8 cellular contexts compared by ENCODE assay signal in the genomic region with DNA sequence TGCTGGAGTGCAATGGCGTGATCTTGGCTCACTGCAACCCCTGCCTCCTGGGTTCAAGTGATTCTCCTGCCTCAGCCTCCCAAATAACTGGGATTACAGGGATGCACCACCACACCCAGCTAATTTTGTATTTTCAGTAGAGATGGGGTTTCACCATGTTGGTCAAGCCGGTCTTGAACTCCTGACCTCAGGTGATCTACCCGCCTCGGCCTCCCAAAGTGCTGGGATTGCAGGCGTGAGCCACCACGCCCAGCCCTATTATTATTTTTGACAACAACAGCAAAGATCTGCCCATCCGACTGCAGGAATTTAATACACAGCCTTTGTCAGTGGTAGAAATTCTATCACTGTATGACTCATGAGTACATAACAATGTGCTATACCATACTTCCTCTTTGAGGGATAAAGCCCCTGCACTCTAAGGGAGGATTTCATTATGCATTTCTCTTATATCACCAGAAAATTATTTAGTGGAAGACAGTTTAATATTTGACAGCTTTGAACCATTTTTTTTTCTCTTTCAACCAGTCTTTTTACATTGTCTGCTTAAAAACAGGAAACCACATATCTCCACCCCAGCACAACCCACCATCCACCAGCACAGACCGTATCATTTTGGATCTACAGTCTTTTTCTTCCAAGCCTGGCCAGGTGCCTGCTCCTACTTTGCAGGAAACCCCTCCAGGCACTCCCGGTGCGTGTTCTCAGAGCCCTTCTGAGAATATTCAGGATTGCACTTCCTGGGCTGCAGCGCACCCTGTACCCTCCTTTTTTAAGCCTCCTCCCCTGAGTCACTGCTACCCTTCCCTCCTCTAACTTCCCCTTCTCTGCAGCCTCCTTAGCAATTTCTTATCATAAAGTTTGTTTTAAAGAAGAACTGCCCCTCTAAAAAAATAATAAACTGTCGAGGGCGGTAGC. TPM values are rescaled to one million over a fixed set of nuclear protein-coding genes. Genes with fewer than 3 reads are reported as not detected.
DNase-seq lines count a peak whose midpoint lies in the region; ATAC-seq and TF ChIP-seq lines count a peak whose summit lies in the region.

No MANE protein-coding gene starts in this region.

- H3K27me3 Mint-ChIP-seq in Caco-2 (ENCODE audit: insufficient read depth, unreplicated experiment), result no peaks in the 10 kb centered on the region

- H3K36me3 Mint-ChIP-seq in Caco-2 (ENCODE audit: insufficient read depth, unreplicated experiment), result no peaks in the 10 kb centered on the region

- H3K4me1 ChIP-seq in mesodermal cell (ENCODE audit: control insufficient read depth, insufficient read depth, low read length, poor library complexity, severe bottlenecking) (peaks cover 17% of the 10 kb centered on the region), Caco-2 (no peaks in the 10 kb centered on the region)

- H3K27ac Mint-ChIP-seq in Caco-2 (ENCODE audit: unreplicated experiment), result no peak overlapping the region

- intact Hi-C loops in Caco-2 (cut with micrococcal nuclease; ENCODE audit: unreplicated experiment), result no loop called here

- ATAC-seq in HG03064 (IDR thresholded peaks at IDR 0.05; ENCODE audit: low read depth, unreplicated experiment), result peak; percentile 34

- CTCF ChIA-PET in RWPE1 (lab: Yijun Ruan, JAX), result interaction anchor here (0.6 to 0.7 kb wide), 2 partner anchors 26 to 35 kb away, joined by 3 read pairs; no protein-coding TSS in a partner anchor
- CTCF ChIA-PET in Caco-2 (lab: Charles Lee), result interaction anchor here (0.6 kb wide), 1 partner anchor 320 kb away, joined by 5 read pairs; no protein-coding TSS in a partner anchor

- peak; percentile 22 for DNase-seq in stimulated activated CD4-positive, alpha-beta T cell treated with anti-CD3 and anti-CD28 coated beads, Interleukin-1b, Interleukin-23, amount 100 ng/mL, for 48 hours
- DNase-seq in stimulated activated CD4-positive, alpha-beta T cell treated with anti-CD3 and anti-CD28 coated beads, Interleukin-4, amount 100 ng/mL, for 4 hours, result no peak
- DNase-seq in RWPE1 (ENCODE audit: low spot score) (peak; percentile 72), cardiac fibroblast (ENCODE audit: low read depth in 2 of 2) (peak; percentile 69 to 75), NCI-H2227 (lab: John Stamatoyannopoulos, UW; ENCODE audit: unreplicated experiment) (no peak), Caco-2 (no peak)

- no peak overlapping the region for H3K4me3 Mint-ChIP-seq in Caco-2 (ENCODE audit: unreplicated experiment)

- H3K9me3 Mint-ChIP-seq in Caco-2 (ENCODE audit: unreplicated experiment), result no peaks in the 10 kb centered on the region

- H3K27me3 ChIP-seq in Caco-2 (replicated peaks; ENCODE audit: control insufficient read depth, insufficient read depth, low read length), result no peaks in the 10 kb centered on the region

- no TSS peak for BruUV-seq in Caco-2 (replicated peaks; lab: Mats Ljungman, UMichigan)

- H3K9me3 ChIP-seq in mesodermal cell (ENCODE audit: control insufficient read depth, low read length) (no peaks in the 10 kb centered on the region), Caco-2 (no peaks in the 10 kb centered on the region)

- H3K4me3 ChIP-seq in cardiac fibroblast (replicated peaks in 1 of 2; ENCODE audit: low read depth in 2 of 2, low read length in 2 of 2), result peak overlapping the region; percentile 46 to 60
- peak overlapping the region; percentile 18 for H3K4me3 ChIP-seq in mesodermal cell (ENCODE audit: extremely low read depth, insufficient read depth, low read length, poor library complexity, severe bottlenecking)
- H3K4me3 ChIP-seq in Caco-2 (ENCODE audit: low read depth, low read length), result no peak overlapping the region

- POLR2A ChIA-PET in RWPE1 (lab: Yijun Ruan, JAX; ENCODE audit: low non-redundant PET) (no interaction called here), Caco-2 (lab: Charles Lee) (no interaction called here)

- WGBS in mesodermal cell (ENCODE audit: insufficient coverage in 2 of 2), 2 experiments, result 76 to 89% methylated on average over 9 to 11 of the region's 13 CpGs

- H3K27ac ChIP-seq in RWPE1 (peak overlapping the region; percentile 89), mesodermal cell (ENCODE audit: low read depth, low read length, severe bottlenecking) (peak overlapping the region; percentile 75)

- H3K4me1 Mint-ChIP-seq in Caco-2 (ENCODE audit: low read depth, unreplicated experiment), result no peaks in the 10 kb centered on the region

- no peak for TF ChIP-seq CTCF in RWPE1 (conservative IDR thresholded peaks at IDR 0.05; ENCODE audit: low read depth)
- no peak for TF ChIP-seq CTCF in cardiac fibroblast (IDR thresholded peaks at IDR 0.05; ENCODE audit: low read depth, low read length)
- TF ChIP-seq CTCF in Caco-2 (IDR thresholded peaks at IDR 0.05; ENCODE audit: insufficient read depth in 1 of 2, low read depth in 1 of 2, low read length in 1 of 2, severe bottlenecking in 1 of 2, unreplicated experiment in 1 of 2), result no peak

- no peaks in the 10 kb centered on the region for H3K36me3 ChIP-seq in mesodermal cell (ENCODE audit: control insufficient read depth, insufficient read depth, low read length)
- no peaks in the 10 kb centered on the region for H3K36me3 ChIP-seq in Caco-2 (ENCODE audit: control insufficient read depth, insufficient read depth, low read length)

RNA-seq across cellular contexts. Expression of gene ARHGDIB, which starts 0.6 kb away (rescaled TPM):
- 77.2 TPM for polyA plus RNA-seq in mesodermal cell (2013, experiment 1 of 2)
- polyA plus RNA-seq in mesodermal cell (2013, experiment 2 of 2), result 63.5 TPM
- 15.9 and 21.1 TPM in 2 replicates for total RNA-seq in Caco-2 (2022)

RNA-seq across cellular contexts. Expression of gene PDE6H, which starts 12.0 kb away (rescaled TPM):
- not detected for polyA plus RNA-seq in mesodermal cell (2013, experiment 1 of 2)
- not detected for polyA plus RNA-seq in mesodermal cell (2013, experiment 2 of 2)
- total RNA-seq in Caco-2 (2022), result not detected in 2 replicates

RNA-seq across cellular contexts. Expression of gene ERP27, which starts 22.5 kb away (rescaled TPM):
- 1.2 TPM for polyA plus RNA-seq in mesodermal cell (2013, experiment 1 of 2)
- 0.91 TPM for polyA plus RNA-seq in mesodermal cell (2013, experiment 2 of 2)
- total RNA-seq in Caco-2 (2022), result 0.98 and 1.1 TPM in 2 replicates

Comparison
In these comparisons a context has a peak if more than half of its experiments do, and no peak if none do; other contexts are left out.
1. DNase-seq: peak in stimulated activated CD4-positive, alpha-beta T cell treated with anti-CD3 and anti-CD28 coated beads, Interleukin-1b, Interleukin-23, amount 100 ng/mL, for 48 hours (single experiment), RWPE1 (single experiment) and cardiac fibroblast (2 of 2); none in stimulated activated CD4-positive, alpha-beta T cell treated with anti-CD3 and anti-CD28 coated beads, Interleukin-4, amount 100 ng/mL, for 4 hours (0 of 2), NCI-H2227 (single experiment) and Caco-2 (0 of 2).